Comparison of ENCODE assay signal across 8 cellular contexts in genomic region chr2:116832148-116832547, GRCh38.
"Had no signal": no experiment of that assay in that cellular context is flagged by ENCODE, and none has a peak within 500 bp of the region (broad histone marks: within the 10 kb centered on the region; RNA-seq: fewer than 3 reads in every experiment).

No MANE protein-coding gene starts in this region.

- H3K4me3 ChIP-seq: GM12878 had no signal

- ATAC-seq: GM12878 had no signal

- FAIRE-seq: G401.6, GM12878, GM12891, GM12892, GM18507, GM19239 had no signal

- DNase-seq: GDM1, GF-D8 had no signal
